In the genomic region with DNA sequence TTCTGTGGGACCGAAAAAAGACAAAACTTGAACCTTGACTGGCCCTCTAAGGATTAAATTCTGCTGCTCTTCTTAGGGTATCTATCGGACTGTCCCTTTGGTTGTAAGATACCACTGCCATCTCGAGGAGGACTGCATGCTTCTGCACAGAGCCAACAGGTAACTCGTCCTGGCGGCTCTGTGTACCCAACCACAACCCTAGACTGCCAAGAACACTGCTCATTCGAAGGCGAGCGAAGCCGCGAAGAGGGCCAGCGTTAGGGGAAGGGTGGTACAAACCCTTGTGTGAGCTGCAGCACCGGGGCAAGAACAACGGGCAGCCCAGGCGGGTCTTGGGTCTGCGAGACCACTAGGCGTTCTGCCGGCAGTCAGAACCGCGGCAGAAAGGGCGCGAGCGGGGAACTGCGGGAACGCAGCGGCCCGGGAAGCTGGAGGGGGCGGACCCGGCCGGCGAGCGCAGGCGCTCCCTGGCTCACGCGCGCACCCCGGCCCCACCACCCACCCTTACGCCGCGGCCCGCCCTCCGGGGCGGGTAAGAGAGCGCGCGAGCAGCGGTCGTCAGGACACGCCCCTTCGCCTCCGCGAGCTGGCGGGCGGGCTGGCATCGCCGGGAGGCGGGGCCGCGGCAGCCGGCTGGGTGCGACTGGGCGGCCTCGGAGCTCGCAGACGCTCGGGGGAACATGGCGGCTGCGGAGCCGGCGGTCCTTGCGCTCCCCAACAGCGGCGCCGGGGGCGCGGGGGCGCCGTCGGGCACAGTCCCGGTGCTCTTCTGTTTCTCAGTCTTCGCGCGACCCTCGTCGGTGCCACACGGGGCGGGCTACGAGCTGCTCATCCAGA, we compare ENCODE assay signal across 8 cellular contexts. TPM values are rescaled to one million over a fixed set of nuclear protein-coding genes. Genes with fewer than 3 reads are reported as not detected.
DNase-seq lines count a peak whose midpoint lies in the region; ATAC-seq, FAIRE-seq and TF ChIP-seq lines count a peak whose summit lies in the region.

TSS of gene ISOC1 (plus strand) at position 663 of the 837 bp plus-strand sequence. CDS start at position 681, 18 bp downstream.

- peak; percentile 73 for TF ChIP-seq POLR2A in H54 (IDR thresholded peaks at IDR 0.05; ENCODE audit: low read depth, low read length)

- POLR2A ChIA-PET in RWPE1 (lab: Yijun Ruan, JAX; ENCODE audit: low non-redundant PET) = no interaction called here

- no peaks in the 10 kb centered on the region for H3K9me3 Mint-ChIP-seq in activated T-helper 17 cell treated with anti-CD3 and anti-CD28 coated beads, Interleukin-2, amount 50 U/mL, for 72 hours
- no peaks in the 10 kb centered on the region for H3K9me3 Mint-ChIP-seq in natural killer cell treated with Interleukin-12 subunit alpha and Interleukin-12 subunit beta and Interleukin-15 and Interleukin-18, amount 100 ng/mL, for 72 hours

- CTCF ChIA-PET in RWPE1 (lab: Yijun Ruan, JAX) = interaction anchor here (0.6 to 1.1 kb wide), 5 partner anchors 11 to 1239 kb away, joined by 3 to 8 read pairs (median 3); no protein-coding TSS in a partner anchor

- peak within 1 kb of the TSS; percentile 87 for H3K4me3 Mint-ChIP-seq in activated T-helper 17 cell treated with anti-CD3 and anti-CD28 coated beads, Interleukin-2, amount 50 U/mL, for 72 hours
- peak within 1 kb of the TSS; percentile 90 for H3K4me3 Mint-ChIP-seq in natural killer cell treated with Interleukin-12 subunit alpha and Interleukin-12 subunit beta and Interleukin-15 and Interleukin-18, amount 100 ng/mL, for 72 hours

- peak; percentile 89 for DNase-seq in ELR (ENCODE audit: low read depth)
- peak; percentile 88 for DNase-seq in H54 (ENCODE audit: insufficient read length, low spot score)
- DNase-seq in LNCaP clone FGC (ENCODE audit: low read depth) = peak; percentile 55
- peak; percentile 91 for DNase-seq in RWPE1 (ENCODE audit: low spot score)
- peak; percentile 83 for DNase-seq in fibroblast of mammary gland (ENCODE audit: low read depth)
- peak; percentile 95 for DNase-seq in natural killer cell treated with Interleukin-12 subunit alpha and Interleukin-12 subunit beta and Interleukin-15 and Interleukin-18, amount 100 ng/mL, for 72 hours (ENCODE audit: low spot score)
- DNase-seq in stimulated activated naive CD4-positive, alpha-beta T cell treated with Interleukin-2 at 50 U/mL for 16 hours (lab: John Stamatoyannopoulos, UW) = peak; percentile 92

- ATAC-seq in activated T-helper 17 cell treated with anti-CD3 and anti-CD28 coated beads, Interleukin-2, amount 50 U/mL, for 72 hours (replicated peaks) = peak; percentile 94
- ATAC-seq in natural killer cell treated with Interleukin-12 subunit alpha and Interleukin-12 subunit beta and Interleukin-15 and Interleukin-18, amount 100 ng/mL, for 72 hours = peak; percentile 96

- peaks cover 8% of the 10 kb centered on the region for H3K27me3 Mint-ChIP-seq in activated T-helper 17 cell treated with anti-CD3 and anti-CD28 coated beads, Interleukin-2, amount 50 U/mL, for 72 hours
- peaks cover 7 to 17% of the 10 kb centered on the region in 2 donors for H3K27me3 Mint-ChIP-seq in natural killer cell treated with Interleukin-12 subunit alpha and Interleukin-12 subunit beta and Interleukin-15 and Interleukin-18, amount 100 ng/mL, for 72 hours

- H3K4me3 ChIP-seq in LNCaP clone FGC (ENCODE audit: low read depth, low read length) (peak within 1 kb of the TSS; percentile 73), fibroblast of mammary gland (ENCODE audit: control insufficient read depth, low read depth, low read length) (peak within 1 kb of the TSS; percentile 83)

- no peaks in the 10 kb centered on the region for H3K36me3 Mint-ChIP-seq in activated T-helper 17 cell treated with anti-CD3 and anti-CD28 coated beads, Interleukin-2, amount 50 U/mL, for 72 hours (ENCODE audit: low read depth)
- H3K36me3 Mint-ChIP-seq in natural killer cell treated with Interleukin-12 subunit alpha and Interleukin-12 subunit beta and Interleukin-15 and Interleukin-18, amount 100 ng/mL, for 72 hours = no peaks in the 10 kb centered on the region

- H3K4me1 Mint-ChIP-seq in activated T-helper 17 cell treated with anti-CD3 and anti-CD28 coated beads, Interleukin-2, amount 50 U/mL, for 72 hours = peaks cover 10% of the 10 kb centered on the region
- peaks cover 20 to 30% of the 10 kb centered on the region in 2 donors for H3K4me1 Mint-ChIP-seq in natural killer cell treated with Interleukin-12 subunit alpha and Interleukin-12 subunit beta and Interleukin-15 and Interleukin-18, amount 100 ng/mL, for 72 hours (ENCODE audit: low read depth in 2 of 2)

- peak; percentile 46 for TF ChIP-seq CTCF in LNCaP clone FGC (IDR thresholded peaks at IDR 0.05; ENCODE audit: control insufficient read depth, extremely low read depth, insufficient read depth)
- TF ChIP-seq CTCF in RWPE1 (conservative IDR thresholded peaks at IDR 0.05; ENCODE audit: low read depth) = no peak
- TF ChIP-seq CTCF in fibroblast of mammary gland (conservative IDR thresholded peaks at IDR 0.05; ENCODE audit: control insufficient read depth, insufficient read depth, low read depth, low read length) = no peak

- FAIRE-seq in H54 (lab: Jason Lieb, UNC) = no peak

- H3K27ac Mint-ChIP-seq in activated T-helper 17 cell treated with anti-CD3 and anti-CD28 coated beads, Interleukin-2, amount 50 U/mL, for 72 hours = peak within 1 kb of the TSS; percentile 73
- H3K27ac Mint-ChIP-seq in natural killer cell treated with Interleukin-12 subunit alpha and Interleukin-12 subunit beta and Interleukin-15 and Interleukin-18, amount 100 ng/mL, for 72 hours = peak within 1 kb of the TSS; percentile 67 to 81

- H3K27ac ChIP-seq in RWPE1 = peak within 1 kb of the TSS; percentile 64

RNA-seq across cellular contexts. Expression of gene ISOC1, which starts in this region (rescaled TPM):
- 10 to 100 TPM; 14.4 to 24.1 TPM for total RNA-seq in activated T-helper 17 cell treated with anti-CD3 and anti-CD28 coated beads, Interleukin-2, amount 50 U/mL, for 72 hours
- total RNA-seq in natural killer cell treated with Interleukin-12 subunit alpha and Interleukin-12 subunit beta and Interleukin-15 and Interleukin-18, amount 100 ng/mL, for 72 hours = 10 to 100 TPM; 26.4 to 38.3 TPM

Comparison
In these comparisons a context has a peak if more than half of its experiments do, and no peak if none do; other contexts are left out.
1. Peak in every context shown above with its lines: DNase-seq, ATAC-seq, H3K4me3 ChIP-seq and H3K27ac ChIP-seq.